ENCODE assay signal across 15 cellular contexts in the genomic region with DNA sequence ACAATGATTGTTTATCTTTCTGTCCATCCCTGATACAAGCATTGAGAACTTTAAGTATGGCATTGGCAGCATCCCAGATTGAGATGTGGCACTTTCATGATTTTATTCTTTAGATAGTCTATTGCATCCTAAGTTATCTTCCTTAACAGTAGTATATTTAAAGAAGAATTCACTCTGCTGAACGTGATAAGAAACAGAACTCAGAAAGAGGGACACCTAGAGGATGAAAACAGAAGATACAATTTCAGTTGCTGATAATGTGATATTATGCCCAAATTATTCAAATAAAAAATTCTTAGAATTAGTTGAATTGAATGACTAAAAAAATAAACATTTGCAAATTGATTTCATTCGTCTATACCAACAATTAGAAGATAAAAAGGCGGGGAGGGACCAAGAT.
DNase-seq lines count a peak whose midpoint lies in the region; ATAC-seq and TF ChIP-seq lines count a peak whose summit lies in the region.
"Had no signal": no experiment of that assay in that cellular context is flagged by ENCODE, and none has a peak within 500 bp of the region (broad histone marks: within the 10 kb centered on the region; RNA-seq: fewer than 3 reads in every experiment).

No MANE protein-coding gene starts in this region.

- RAD21 ChIA-PET in HCT116 (lab: Charles Lee; ENCODE audit: low non-redundant PET in 1 of 2, low total read pairs in 2 of 2, uncharacterized antibody in 2 of 2, unreplicated experiment in 2 of 2) = no interaction called here

- no peak overlapping the region for H3K4me3 ChIP-seq in AG10803 (ENCODE audit: low read length)
- H3K4me3 ChIP-seq in HCT116 (replicated peaks in 1 of 2; ENCODE audit: low read depth in 1 of 2, low read length in 2 of 2) = no peak overlapping the region
- H3K4me3 ChIP-seq in hepatocyte = no peak overlapping the region
- H3K4me3 ChIP-seq: stomach had no signal

- TF ChIP-seq POLR2A in HCT116 (IDR thresholded peaks at IDR 0.05; ENCODE audit: borderline replicate concordance, extremely low read depth, insufficient read depth, insufficient read length) = no peak

- no peak overlapping the region for H3K9ac ChIP-seq in HCT116 (ENCODE audit: low read length)

- CTCF ChIA-PET in HCT116 (lab: Charles Lee) = interaction anchor here (1.2 to 1.9 kb wide), 3 partner anchors 10 to 15 kb away, joined by 3 to 7 read pairs (median 3); no protein-coding TSS in a partner anchor

- intact Hi-C loops in HCT116 (cut with micrococcal nuclease) = no loop called here

- POLR2A ChIA-PET in HCT116 (lab: Charles Lee) = no interaction called here

- no peak overlapping the region for H3K4me2 ChIP-seq in HCT116 (ENCODE audit: low read length)
- no peak overlapping the region for H3K4me2 ChIP-seq in hepatocyte

- 0 out of 2 replicates have a peak, but pooled peaks have one; percentile 38 for ATAC-seq in HCT116
- no peak for ATAC-seq in GM18868 (IDR thresholded peaks at IDR 0.05; ENCODE audit: unreplicated experiment)
- ATAC-seq: activated CD8-positive, alpha-beta memory T cell treated with anti-CD3 and anti-CD28 coated beads, Interleukin-2, amount 10 ng/mL, durations not matched to agents 7 days and 5 days had no signal

- no peaks in the 10 kb centered on the region for H3K79me2 ChIP-seq in HCT116 (ENCODE audit: insufficient read depth, low read length)
- no peaks in the 10 kb centered on the region for H3K79me2 ChIP-seq in hepatocyte

- H2AFZ ChIP-seq in HCT116 (ENCODE audit: low read depth, low read length, poor library complexity, severe bottlenecking) (peak overlapping the region; percentile 62), hepatocyte (no peak overlapping the region)

- TF ChIP-seq RAD21 in HCT116 (IDR thresholded peaks at IDR 0.05; ENCODE audit: low read depth) = peak; percentile 48

- H4K20me1 ChIP-seq in HCT116 (ENCODE audit: insufficient read depth) = no peaks in the 10 kb centered on the region
- no peaks in the 10 kb centered on the region for H4K20me1 ChIP-seq in hepatocyte (ENCODE audit: insufficient read depth, poor library complexity, severe bottlenecking)

- TF ChIP-seq CTCF in AG10803 (conservative IDR thresholded peaks at IDR 0.05; ENCODE audit: low read length) (peak; percentile 55), HCT116 (IDR thresholded peaks at IDR 0.05 in 2 of 3, conservative IDR thresholded peaks at IDR 0.05 in 1 of 3; ENCODE audit: borderline replicate concordance in 1 of 3, insufficient read depth in 1 of 3, low read depth in 2 of 3, low read length in 2 of 3) (peak; percentile 28 to 47 (median 31); a peak in 4 of 6 replicates), VCaP (conservative IDR thresholded peaks at IDR 0.05) (peak; percentile 72), hepatocyte (IDR thresholded peaks at IDR 0.05; ENCODE audit: poor library complexity) (peak; percentile 42)

- no TSS peak for BruUV-seq in HCT116 (replicated peaks; lab: Mats Ljungman, UMichigan)

- H3K27ac ChIP-seq in HCT116 (ENCODE audit: low read depth, low read length) (no peak overlapping the region), VCaP (no peak overlapping the region), hepatocyte (no peak overlapping the region)
- H3K27ac ChIP-seq: stomach had no signal

- no peaks in the 10 kb centered on the region for H3K4me1 ChIP-seq in HCT116 (ENCODE audit: control insufficient read depth in 1 of 2, insufficient read depth in 2 of 2, low read length in 2 of 2)
- H3K4me1 ChIP-seq in hepatocyte (ENCODE audit: insufficient read depth) = no peaks in the 10 kb centered on the region
- H3K4me1 ChIP-seq: stomach had no signal

- H3K9me2 ChIP-seq in HCT116 (ENCODE audit: insufficient read depth) (no peaks in the 10 kb centered on the region), hepatocyte (replicated peaks; ENCODE audit: insufficient read depth) (no peaks in the 10 kb centered on the region)

- H3K36me3 ChIP-seq in HCT116 (ENCODE audit: control insufficient read depth in 1 of 2, insufficient read depth in 2 of 2, low read length in 2 of 2) = no peaks in the 10 kb centered on the region
- no peaks in the 10 kb centered on the region for H3K36me3 ChIP-seq in hepatocyte (replicated peaks; ENCODE audit: insufficient read depth, low read depth)
- H3K36me3 ChIP-seq: stomach had no signal

- peak; percentile 21 for DNase-seq in AG10803 (ENCODE audit: low read depth)
- DNase-seq in HCT116 (ENCODE audit: low read depth, low spot score) = no peak
- DNase-seq in hepatocyte (ENCODE audit: low spot score) = no peak
- no peak for DNase-seq in activated T-cell treated with anti-CD3 and anti-CD28 coated beads for 4 hours
- no peak for DNase-seq in NCI-H1417 treated with DMSO at 0.1 percent for 48 hours (lab: John Stamatoyannopoulos, UW)
- DNase-seq in C1 segment of cervical spinal cord (lab: John Stamatoyannopoulos, UW) = no peak
- DNase-seq: activated CD8-positive, alpha-beta memory T cell treated with anti-CD3 and anti-CD28 coated beads, Interleukin-2, amount 10 ng/mL, durations not matched to agents 7 days and 5 days; activated naive CD8-positive, alpha-beta T cell treated with anti-CD3 and anti-CD28 coated beads for 36 hours; DMS79 treated with DMSO at 0.1 percent for 48 hours; hypothalamus; NCI-H1417; stimulated activated CD4-positive, alpha-beta T cell treated with anti-CD3 and anti-CD28 coated beads, Interleukin-4, amount 100 ng/mL, for 1 hour; stomach had no signal

- H3K9me3 ChIP-seq in HCT116 (ENCODE audit: control insufficient read depth in 1 of 2, insufficient read depth in 1 of 2, low read depth in 1 of 2, low read length in 2 of 2) (peaks cover 4 to 5% of the 10 kb centered on the region in 2 experiments; a peak in 3 of 4 replicates), hepatocyte (ENCODE audit: low read depth) (no peaks in the 10 kb centered on the region)

- H3K27me3 ChIP-seq in HCT116 (ENCODE audit: insufficient read depth, low read length) (no peaks in the 10 kb centered on the region), hepatocyte (no peaks in the 10 kb centered on the region)
- H3K27me3 ChIP-seq: stomach had no signal

- WGBS in hepatocyte (ENCODE audit: low lambda C conversion rate, missing lambda C conversion rate) = 52% methylated on average over 3 of the region's 3 CpGs

TF ChIP-seq in HCT116, 20 proteins besides CTCF, POLR2A, EP300 and RAD21:
- TF ChIP-seq EZH2phosphoT487 (IDR thresholded peaks at IDR 0.05; ENCODE audit: borderline replicate concordance) = no peak
